Comparison of ENCODE assay signal across 29 cellular contexts in genomic region chr4:139844057-139844456, GRCh38.
A peak's percentile ranks its signal among the peaks of the same experiment; 100 is the strongest.
DNase-seq lines count a peak whose midpoint lies in the region; ATAC-seq and TF ChIP-seq lines count a peak whose summit lies in the region.
"Had no signal": no experiment of that assay in that cellular context is flagged by ENCODE, and none has a peak within 500 bp of the region (broad histone marks: within the 10 kb centered on the region; RNA-seq: fewer than 3 reads in every experiment).

No MANE protein-coding gene starts in this region.

- intact Hi-C loops in CD14-positive monocyte (cut with micrococcal nuclease) (no loop called here), IMR-90 (cut with micrococcal nuclease) (no loop called here)

- H3K4me1 Mint-ChIP-seq in CD14-positive monocyte (peaks cover 54% of the 10 kb centered on the region), glutamatergic neuron (ENCODE audit: low read depth, unreplicated experiment) (peaks cover 78% of the 10 kb centered on the region)
- H3K4me1 Mint-ChIP-seq in activated T-helper 17 cell treated with anti-CD3 and anti-CD28 coated beads, Interleukin-2, amount 50 U/mL, for 72 hours, result no peaks in the 10 kb centered on the region
- H3K4me1 Mint-ChIP-seq: IgD-negative memory B cell; stimulated activated memory B cell treated with anti-CD40 and anti-IgM and Interleukin-4, amounts not matched to agents 10 μg/mL and 1 μg/mL and 100 μg/mL, for 72 hours had no signal

- H3K27ac ChIP-seq in IMR-90 (ENCODE audit: insufficient read depth, low read length), result no peak overlapping the region
- H3K27ac ChIP-seq: BLaER1, heart left ventricle, SJSA1, testis had no signal

- dilution Hi-C loops in IMR-90 (cut with HindIII; ENCODE audit: low sequenced_read_pairs, unreplicated experiment), result no loop called here

- H3K9me1 ChIP-seq in IMR-90 (ENCODE audit: insufficient read depth, low read length), result no peaks in the 10 kb centered on the region

- H4K8ac ChIP-seq in IMR-90 (ENCODE audit: low read depth in 2 of 2, low read length in 2 of 2), result no peak overlapping the region

- WGBS in IMR-90 (ENCODE audit: extremely low coverage in 2 of 2, insufficient read length in 1 of 2), 2 experiments, result no CpG with 5 or more reads among the region's 2 CpGs

- no peaks in the 10 kb centered on the region for H4K20me1 ChIP-seq in IMR-90 (ENCODE audit: insufficient read depth, low read length)
- H4K20me1 ChIP-seq: BLaER1 had no signal

- H3K9ac ChIP-seq in IMR-90 (ENCODE audit: low read depth, low read length), result no peak overlapping the region
- H3K9ac ChIP-seq: BLaER1 had no signal

- POLR2A ChIA-PET in IMR-90 (lab: Charles Lee; ENCODE audit: unreplicated experiment), result no interaction called here

- no peak overlapping the region for H3K23ac ChIP-seq in IMR-90 (ENCODE audit: low read depth, low read length)

- no peak overlapping the region for H2AK9ac ChIP-seq in IMR-90 (replicated peaks; ENCODE audit: low read depth, low read length, poor library complexity)

- H3K27me3 Mint-ChIP-seq in CD14-positive monocyte (ENCODE audit: low read depth in 3 of 3) (no peaks in the 10 kb centered on the region), glutamatergic neuron (ENCODE audit: unreplicated experiment) (peaks cover 14% of the 10 kb centered on the region)
- peaks cover 11% of the 10 kb centered on the region for H3K27me3 Mint-ChIP-seq in activated T-helper 17 cell treated with anti-CD3 and anti-CD28 coated beads, Interleukin-2, amount 50 U/mL, for 72 hours

- no peak overlapping the region for H2BK20ac ChIP-seq in IMR-90 (ENCODE audit: low read depth, low read length)

- ATAC-seq in IMR-90 (ENCODE audit: low read depth) (no peak), GM21390 (IDR thresholded peaks at IDR 0.05; ENCODE audit: unreplicated experiment) (no peak), HG03521 (IDR thresholded peaks at IDR 0.05; ENCODE audit: unreplicated experiment) (no peak)
- ATAC-seq in activated T-helper 17 cell treated with anti-CD3 and anti-CD28 coated beads, Interleukin-2, amount 50 U/mL, for 72 hours (replicated peaks), result peak; percentile 7
- ATAC-seq: heart left ventricle, left colon, T-helper 17 cell had no signal

- DNase-seq in CD14-positive monocyte (ENCODE audit: low spot score), result no peak
- DNase-seq in IMR-90, result no peak
- no peak for DNase-seq in glutamatergic neuron
- DNase-seq in NCI-H82 (lab: John Stamatoyannopoulos, UW), result no peak
- DNase-seq in COLO829 (ENCODE audit: low spot score), result no peak
- DNase-seq: activated naive CD4-positive, alpha-beta T cell treated with anti-CD3 and anti-CD28 coated beads, Interleukin-2, amount 50 U/mL, for 16 hours; aorta; Caco-2; caudate nucleus; dermis blood vessel endothelial cell; DND-41; heart left ventricle; left colon; mesenchymal stem cell; MG63; NCI-H146; retina; stimulated activated CD4-positive, alpha-beta T cell treated with anti-CD3 and anti-CD28 coated beads, Interleukin-2, amount 100 ng/mL, for 48 hours; T-helper 17 cell; testis had no signal

- H3K18ac ChIP-seq in IMR-90 (ENCODE audit: low read depth, low read length), result no peak overlapping the region

- no peak overlapping the region for H2BK5ac ChIP-seq in IMR-90 (ENCODE audit: low read depth, low read length, poor library complexity, severe bottlenecking)

- no peak for TF ChIP-seq RAD21 in IMR-90 (IDR thresholded peaks at IDR 0.05; ENCODE audit: low read length)

- no peaks in the 10 kb centered on the region for H3K36me3 ChIP-seq in IMR-90 (ENCODE audit: control insufficient read depth, insufficient read depth, low read length)
- H3K36me3 ChIP-seq: HAP-1, heart left ventricle, MG63, SJSA1 had no signal

- H3K9me3 Mint-ChIP-seq in CD14-positive monocyte (no peaks in the 10 kb centered on the region), glutamatergic neuron (ENCODE audit: unreplicated experiment) (peaks cover 33% of the 10 kb centered on the region)
- H3K9me3 Mint-ChIP-seq in activated T-helper 17 cell treated with anti-CD3 and anti-CD28 coated beads, Interleukin-2, amount 50 U/mL, for 72 hours, result no peaks in the 10 kb centered on the region
- H3K9me3 Mint-ChIP-seq: activated T-helper 1 cell treated with anti-CD3 and anti-CD28 coated beads, Interleukin-12 subunit alpha, Interleukin-12 subunit beta, Interleukin-2, Interleukin-4 antibody, amounts not matched to agents 30 ng/mL and 10 ng/mL and 1 ng/mL, durations not matched to agents 14 hours and 24 hours and 36 hours; stimulated activated memory B cell treated with anti-CD40 and anti-IgM and Interleukin-4, amounts not matched to agents 10 μg/mL and 1 μg/mL and 100 μg/mL, for 72 hours had no signal

- no peak overlapping the region for H3K4ac ChIP-seq in IMR-90 (ENCODE audit: low read depth, low read length)

- no TSS peak for BruUV-seq in IMR-90 (replicated peaks; lab: Mats Ljungman, UMichigan)

- no peaks in the 10 kb centered on the region for H3K27me3 ChIP-seq in IMR-90 (ENCODE audit: control insufficient read depth, insufficient read depth, low read length)
- H3K27me3 ChIP-seq: BLaER1, heart left ventricle, MG63, SJSA1, testis had no signal

- in situ Hi-C loops in IMR-90 (cut with MboI; ENCODE audit: low sequenced_read_pairs), result no loop called here

- H2AFZ ChIP-seq in IMR-90 (replicated peaks; ENCODE audit: low read length, poor library complexity), result no peak overlapping the region

- no peak overlapping the region for H3K4me2 ChIP-seq in IMR-90 (ENCODE audit: low read depth, low read length)
- H3K4me2 ChIP-seq: BLaER1 had no signal

- H3K36me3 Mint-ChIP-seq in CD14-positive monocyte, result peaks cover 2 to 11% of the 10 kb centered on the region in 2 donors
- H3K36me3 Mint-ChIP-seq in activated T-helper 17 cell treated with anti-CD3 and anti-CD28 coated beads, Interleukin-2, amount 50 U/mL, for 72 hours (ENCODE audit: low read depth), result no peaks in the 10 kb centered on the region
- H3K36me3 Mint-ChIP-seq in glutamatergic neuron (ENCODE audit: unreplicated experiment), result no peaks in the 10 kb centered on the region
- H3K36me3 Mint-ChIP-seq: IgD-negative memory B cell; stimulated activated memory B cell treated with anti-CD40 and anti-IgM and Interleukin-4, amounts not matched to agents 10 μg/mL and 1 μg/mL and 100 μg/mL, for 72 hours had no signal

- H4K91ac ChIP-seq in IMR-90 (ENCODE audit: insufficient read depth, low read depth, low read length), result no peak overlapping the region

- H3K56ac ChIP-seq in IMR-90 (ENCODE audit: extremely low read depth, insufficient read depth, low read length), result no peak overlapping the region

- no peak overlapping the region for H3K4me3 ChIP-seq in IMR-90 (ENCODE audit: insufficient read depth, low read depth, low read length)
- H3K4me3 ChIP-seq: BLaER1, HAP-1, heart left ventricle, MG63, SJSA1, testis had no signal

- no peaks in the 10 kb centered on the region for H3K9me3 ChIP-seq in IMR-90 (ENCODE audit: control insufficient read depth, insufficient read depth, low read length)
- H3K9me3 ChIP-seq: BLaER1, Caco-2, HAP-1, heart left ventricle, MG63, SJSA1, testis had no signal

- no peak overlapping the region for H2BK15ac ChIP-seq in IMR-90 (ENCODE audit: low read depth, low read length)

- H2BK120ac ChIP-seq in IMR-90 (ENCODE audit: low read depth, low read length), result no peak overlapping the region

- H4K5ac ChIP-seq in IMR-90 (ENCODE audit: low read depth, low read length), result no peak overlapping the region

- no peak for TF ChIP-seq CTCF in CD14-positive monocyte (IDR thresholded peaks at IDR 0.05)
- no peak for TF ChIP-seq CTCF in IMR-90 (conservative IDR thresholded peaks at IDR 0.05; ENCODE audit: low read depth, low read length)
- TF ChIP-seq CTCF in glutamatergic neuron (IDR thresholded peaks at IDR 0.05; ENCODE audit: partially characterized antibody, unreplicated experiment), result no peak

- H2AK5ac ChIP-seq in IMR-90 (ENCODE audit: low read depth, low read length), result no peak overlapping the region

- no peaks in the 10 kb centered on the region for H3K4me1 ChIP-seq in IMR-90 (ENCODE audit: control insufficient read depth, insufficient read depth, low read length)
- H3K4me1 ChIP-seq: BLaER1, SJSA1, testis had no signal

- CTCF ChIA-PET in IMR-90 (lab: Yijun Ruan, JAX), result no interaction called here

- no peak for TF ChIP-seq POLR2A in IMR-90 (IDR thresholded peaks at IDR 0.05; ENCODE audit: low read depth, low read length)

- peak overlapping the region; percentile 72 to 88 (median 78) for H3K27ac Mint-ChIP-seq in CD14-positive monocyte
- H3K27ac Mint-ChIP-seq in activated T-helper 17 cell treated with anti-CD3 and anti-CD28 coated beads, Interleukin-2, amount 50 U/mL, for 72 hours, result no peak overlapping the region
- H3K27ac Mint-ChIP-seq in glutamatergic neuron (ENCODE audit: unreplicated experiment), result peak overlapping the region; percentile 59
- H3K27ac Mint-ChIP-seq: activated T-helper 1 cell treated with anti-CD3 and anti-CD28 coated beads, Interleukin-12 subunit alpha, Interleukin-12 subunit beta, Interleukin-2, Interleukin-4 antibody, amounts not matched to agents 30 ng/mL and 10 ng/mL and 1 ng/mL, durations not matched to agents 14 hours and 24 hours and 36 hours; IgD-negative memory B cell; stimulated activated memory B cell treated with anti-CD40 and anti-IgM and Interleukin-4, amounts not matched to agents 10 μg/mL and 1 μg/mL and 100 μg/mL, for 72 hours; T-helper 17 cell had no signal

- peak overlapping the region in 1 of 2 donors; percentile 57 for H3K4me3 Mint-ChIP-seq in CD14-positive monocyte
- H3K4me3 Mint-ChIP-seq in activated T-helper 17 cell treated with anti-CD3 and anti-CD28 coated beads, Interleukin-2, amount 50 U/mL, for 72 hours, result no peak overlapping the region
- no peak overlapping the region for H3K4me3 Mint-ChIP-seq in glutamatergic neuron (ENCODE audit: unreplicated experiment)
- H3K4me3 Mint-ChIP-seq: activated T-helper 1 cell treated with anti-CD3 and anti-CD28 coated beads, Interleukin-12 subunit alpha, Interleukin-12 subunit beta, Interleukin-2, Interleukin-4 antibody, amounts not matched to agents 30 ng/mL and 10 ng/mL and 1 ng/mL, durations not matched to agents 14 hours and 24 hours and 36 hours; IgD-negative memory B cell; stimulated activated memory B cell treated with anti-CD40 and anti-IgM and Interleukin-4, amounts not matched to agents 10 μg/mL and 1 μg/mL and 100 μg/mL, for 72 hours; T-helper 17 cell had no signal

- H3K14ac ChIP-seq in IMR-90 (replicated peaks; ENCODE audit: low read depth, low read length), result no peak overlapping the region

- H3K79me1 ChIP-seq in IMR-90 (ENCODE audit: low read depth in 1 of 2, low read length in 2 of 2), result no peaks in the 10 kb centered on the region

TF ChIP-seq in IMR-90, 13 proteins besides CTCF, POLR2A, EP300 and RAD21:
- no peak for TF ChIP-seq MAFK (IDR thresholded peaks at IDR 0.05; ENCODE audit: low read depth, low read length)
- peak; percentile 77 for TF ChIP-seq CEBPB (IDR thresholded peaks at IDR 0.05; ENCODE audit: low read depth, low read length)
